8 cellular contexts compared by ENCODE assay signal in the genomic region with DNA sequence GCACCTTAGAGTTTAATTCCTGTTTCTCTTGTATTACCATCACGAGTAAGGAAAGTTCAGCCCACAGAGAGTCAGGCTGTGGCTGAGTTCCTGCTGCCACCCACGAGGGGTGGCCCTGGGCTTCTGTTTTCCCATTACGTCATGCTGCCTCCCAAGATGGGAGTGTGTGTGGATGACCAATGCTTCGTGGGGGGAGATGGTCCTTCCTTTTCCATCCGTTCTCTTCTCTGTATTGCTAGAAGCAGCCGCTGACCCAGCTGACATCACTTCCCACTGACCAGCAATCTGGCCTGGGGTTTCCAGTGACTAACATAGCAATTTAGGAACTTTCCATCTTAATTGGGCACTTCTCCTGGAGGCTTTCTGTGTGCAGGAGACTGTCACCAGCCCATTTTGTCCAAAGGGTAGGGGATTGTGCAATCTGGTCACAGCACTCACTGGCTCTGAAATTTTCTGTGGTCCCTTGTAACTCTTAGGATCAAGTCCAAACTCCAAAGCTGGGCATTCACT. TPM values are rescaled to one million over a fixed set of nuclear protein-coding genes. Genes with fewer than 3 reads are reported as not detected.
DNase-seq lines count a peak whose midpoint lies in the region; ATAC-seq lines count a peak whose summit lies in the region.

No MANE protein-coding gene starts in this region.

- peak overlapping the region; percentile 33 for H3K4me3 ChIP-seq in adipocyte (ENCODE audit: low read length)

- peak; percentile 86 for ATAC-seq in stimulated activated memory B cell treated with anti-CD40 and anti-IgM and Interleukin-4, amounts not matched to agents 10 μg/mL and 1 μg/mL and 100 μg/mL, for 72 hours
- ATAC-seq in HG03159 (IDR thresholded peaks at IDR 0.05; ENCODE audit: unreplicated experiment): no peak
- ATAC-seq in GM21381 (IDR thresholded peaks at IDR 0.05; ENCODE audit: unreplicated experiment): no peak

- H3K9me3 Mint-ChIP-seq in activated CD4-positive, alpha-beta T cell treated with anti-CD3 and anti-CD28 coated beads, Interleukin-2, amount 10 ng/mL, durations not matched to agents 24 days and 14 days: no peaks in the 10 kb centered on the region
- H3K9me3 Mint-ChIP-seq in stimulated activated memory B cell treated with anti-CD40 and anti-IgM and Interleukin-4, amounts not matched to agents 10 μg/mL and 1 μg/mL and 100 μg/mL, for 72 hours: peaks cover under 1% of the 10 kb centered on the region

- peak overlapping the region; percentile 52 for H3K4me3 Mint-ChIP-seq in activated CD4-positive, alpha-beta T cell treated with anti-CD3 and anti-CD28 coated beads, Interleukin-2, amount 10 ng/mL, durations not matched to agents 24 days and 14 days
- H3K4me3 Mint-ChIP-seq in stimulated activated memory B cell treated with anti-CD40 and anti-IgM and Interleukin-4, amounts not matched to agents 10 μg/mL and 1 μg/mL and 100 μg/mL, for 72 hours: no peak overlapping the region

- peaks cover 19% of the 10 kb centered on the region for H3K4me1 Mint-ChIP-seq in activated CD4-positive, alpha-beta T cell treated with anti-CD3 and anti-CD28 coated beads, Interleukin-2, amount 10 ng/mL, durations not matched to agents 24 days and 14 days
- H3K4me1 Mint-ChIP-seq in stimulated activated memory B cell treated with anti-CD40 and anti-IgM and Interleukin-4, amounts not matched to agents 10 μg/mL and 1 μg/mL and 100 μg/mL, for 72 hours: peaks cover 44% of the 10 kb centered on the region

- H3K36me3 ChIP-seq in adipocyte (ENCODE audit: control insufficient read depth, insufficient read depth, low read length, severe bottlenecking): no peaks in the 10 kb centered on the region

- H3K27me3 ChIP-seq in adipocyte (replicated peaks; ENCODE audit: control insufficient read depth, insufficient read depth, low read length): no peaks in the 10 kb centered on the region

- no peaks in the 10 kb centered on the region for H3K27me3 Mint-ChIP-seq in activated CD4-positive, alpha-beta T cell treated with anti-CD3 and anti-CD28 coated beads, Interleukin-2, amount 10 ng/mL, durations not matched to agents 24 days and 14 days
- H3K27me3 Mint-ChIP-seq in stimulated activated memory B cell treated with anti-CD40 and anti-IgM and Interleukin-4, amounts not matched to agents 10 μg/mL and 1 μg/mL and 100 μg/mL, for 72 hours: no peaks in the 10 kb centered on the region

- intact Hi-C loops in activated CD4-positive, alpha-beta T cell treated with anti-CD3 and anti-CD28 coated beads, Interleukin-2, amount 10 ng/mL, durations not matched to agents 24 days and 14 days (cut with micrococcal nuclease): loop anchor here (2.0 kb wide), 1 partner anchor 13 kb away; no protein-coding TSS in a partner anchor

- H3K27ac Mint-ChIP-seq in activated CD4-positive, alpha-beta T cell treated with anti-CD3 and anti-CD28 coated beads, Interleukin-2, amount 10 ng/mL, durations not matched to agents 24 days and 14 days: peak overlapping the region; percentile 87
- H3K27ac Mint-ChIP-seq in stimulated activated memory B cell treated with anti-CD40 and anti-IgM and Interleukin-4, amounts not matched to agents 10 μg/mL and 1 μg/mL and 100 μg/mL, for 72 hours: peak overlapping the region; percentile 93

- H3K9ac ChIP-seq in adipocyte (ENCODE audit: low read length): no peak overlapping the region

- H3K36me3 Mint-ChIP-seq in activated CD4-positive, alpha-beta T cell treated with anti-CD3 and anti-CD28 coated beads, Interleukin-2, amount 10 ng/mL, durations not matched to agents 24 days and 14 days (ENCODE audit: low read depth): peaks cover 36% of the 10 kb centered on the region
- H3K36me3 Mint-ChIP-seq in stimulated activated memory B cell treated with anti-CD40 and anti-IgM and Interleukin-4, amounts not matched to agents 10 μg/mL and 1 μg/mL and 100 μg/mL, for 72 hours: peaks cover 27% of the 10 kb centered on the region

- H3K9me3 ChIP-seq in adipocyte (ENCODE audit: control insufficient read depth, low read length): no peaks in the 10 kb centered on the region

- DNase-seq in activated CD4-positive, alpha-beta T cell treated with anti-CD3 and anti-CD28 coated beads, Interleukin-2, amount 10 ng/mL, durations not matched to agents 24 days and 14 days: peak; percentile 56
- no peak for DNase-seq in activated CD4-positive, alpha-beta T cell treated with anti-CD3 and anti-CD28 coated beads, Interleukin-2, amount 50 U/mL, for 4 hours
- DNase-seq in adipocyte (ENCODE audit: low read depth) (peak; percentile 82), hypothalamus (lab: John Stamatoyannopoulos, UW) (peak in 33 of 51 donors; percentile 12 to 87 (median 48))
- no peak for DNase-seq in stimulated activated CD4-positive, alpha-beta T cell treated with anti-CD3 and anti-CD28 coated beads, Interleukin-2, amount 100 ng/mL, for 48 hours

- H3K4me1 ChIP-seq in adipocyte (ENCODE audit: control insufficient read depth, insufficient read depth, low read length): peaks cover 13% of the 10 kb centered on the region

RNA-seq across cellular contexts. Expression of a gene that starts 9.3 kb away (rescaled TPM):
- 4.5 and 5.1 TPM in 2 replicates for total RNA-seq in activated CD4-positive, alpha-beta T cell treated with anti-CD3 and anti-CD28 coated beads, Interleukin-2, amount 10 ng/mL, durations not matched to agents 24 days and 14 days

RNA-seq across cellular contexts. Expression of a gene that starts 32.4 kb away (rescaled TPM):
- total RNA-seq in activated CD4-positive, alpha-beta T cell treated with anti-CD3 and anti-CD28 coated beads, Interleukin-2, amount 10 ng/mL, durations not matched to agents 24 days and 14 days: 62.8 and 65.2 TPM in 2 replicates

RNA-seq across cellular contexts. Expression of a gene that starts 58.5 kb away (rescaled TPM):
- 98.8 and 99.6 TPM in 2 replicates for total RNA-seq in activated CD4-positive, alpha-beta T cell treated with anti-CD3 and anti-CD28 coated beads, Interleukin-2, amount 10 ng/mL, durations not matched to agents 24 days and 14 days

Comparison
In these comparisons a context has a peak if more than half of its experiments do, and no peak if none do; other contexts are left out.
1. DNase-seq: peak in activated CD4-positive, alpha-beta T cell treated with anti-CD3 and anti-CD28 coated beads, Interleukin-2, amount 10 ng/mL, durations not matched to agents 24 days and 14 days (single experiment), adipocyte (single experiment) and hypothalamus (33 of 51); none in activated CD4-positive, alpha-beta T cell treated with anti-CD3 and anti-CD28 coated beads, Interleukin-2, amount 50 U/mL, for 4 hours (0 of 2) and stimulated activated CD4-positive, alpha-beta T cell treated with anti-CD3 and anti-CD28 coated beads, Interleukin-2, amount 100 ng/mL, for 48 hours (0 of 2).